ENCODE assay signal across 8 cellular contexts in genomic region chr1:23343246-23344110, GRCh38. TPM values are rescaled to one million over a fixed set of nuclear protein-coding genes. Genes with fewer than 3 reads are reported as not detected.
DNase-seq lines count a peak whose midpoint lies in the region; ATAC-seq, FAIRE-seq and TF ChIP-seq lines count a peak whose summit lies in the region.

No MANE protein-coding gene starts in this region.

- H3K36me3 ChIP-seq in effector memory CD4-positive, alpha-beta T cell (ENCODE audit: control insufficient read depth, insufficient read depth, low read length) = no peaks in the 10 kb centered on the region

- H3K9me3 Mint-ChIP-seq in mesothelial cell of epicardium = no peaks in the 10 kb centered on the region

- DNase-seq in Daoy (ENCODE audit: low read depth) (peak; percentile 81), M059J (ENCODE audit: low read depth) (peak; percentile 87), mesothelial cell of epicardium (ENCODE audit: low spot score in 2 of 2, unreplicated experiment in 2 of 2) (peak in 1 of 2 experiments; percentile 59), frontal cortex (ENCODE audit: low spot score in 2 of 2) (no peak)
- DNase-seq in activated CD4-positive, alpha-beta T cell treated with anti-CD3 and anti-CD28 coated beads, Interleukin-2, amount 50 U/mL, for 1 hour = peak; percentile 8
- peak in 1 of 3 donors; percentile 5 for DNase-seq in effector memory CD4-positive, alpha-beta T cell
- peak; percentile 23 for DNase-seq in stimulated activated CD8-positive, alpha-beta memory T cell treated with anti-CD3 and anti-CD28 coated beads, Interleukin-7, amount 100 ng/mL, for 24 hours (ENCODE audit: low read depth)

- ATAC-seq in GM21717 (IDR thresholded peaks at IDR 0.05; ENCODE audit: unreplicated experiment) = peak; percentile 14

- no peaks in the 10 kb centered on the region for H3K9me3 ChIP-seq in effector memory CD4-positive, alpha-beta T cell (ENCODE audit: control insufficient read depth, low read length)

- H3K36me3 Mint-ChIP-seq in mesothelial cell of epicardium = no peaks in the 10 kb centered on the region

- H3K27ac ChIP-seq in effector memory CD4-positive, alpha-beta T cell (ENCODE audit: insufficient read depth, low read length, poor library complexity, severe bottlenecking) = peak overlapping the region; percentile 90

- peak overlapping the region; percentile 86 for H3K27ac Mint-ChIP-seq in mesothelial cell of epicardium

- peaks cover 47% of the 10 kb centered on the region for H3K4me1 Mint-ChIP-seq in mesothelial cell of epicardium

- no peak for FAIRE-seq in frontal cortex (lab: Jason Lieb, UNC)

- H3K27me3 Mint-ChIP-seq in mesothelial cell of epicardium (ENCODE audit: low read depth) = no peaks in the 10 kb centered on the region

- peak overlapping the region; percentile 95 for H3K4me3 ChIP-seq in effector memory CD4-positive, alpha-beta T cell (ENCODE audit: insufficient read depth, low read depth, low read length, poor library complexity, severe bottlenecking)

- H3K4me3 Mint-ChIP-seq in mesothelial cell of epicardium = peak overlapping the region; percentile 82

- TF ChIP-seq CTCF in mesothelial cell of epicardium (IDR thresholded peaks at IDR 0.05; ENCODE audit: unreplicated experiment) = no peak

- H3K4me1 ChIP-seq in effector memory CD4-positive, alpha-beta T cell (ENCODE audit: control insufficient read depth, insufficient read depth, low read length, poor library complexity, severe bottlenecking) = peaks cover 25% of the 10 kb centered on the region

- no peaks in the 10 kb centered on the region for H3K27me3 ChIP-seq in effector memory CD4-positive, alpha-beta T cell (replicated peaks; ENCODE audit: control insufficient read depth, insufficient read depth, low read length, poor library complexity, severe bottlenecking)

RNA-seq across cellular contexts. Expression of gene HNRNPR, which starts 0.6 kb away (rescaled TPM):
- 196 and 221 TPM in 2 replicates for total RNA-seq in Daoy (2014; rRNA removed; shearing (Covaris generic))
- 114 and 166 TPM in 2 replicates for total RNA-seq in M059J (2014; rRNA removed; shearing (Covaris generic))
- total RNA-seq in mesothelial cell of epicardium = 199 to 205 TPM (median 203 TPM) in 3 replicates
- total RNA-seq in frontal cortex = 159 TPM

RNA-seq across cellular contexts. Expression of gene ZNF436, which starts 26.2 kb away (rescaled TPM):
- 9.4 and 12.9 TPM in 2 replicates for total RNA-seq in Daoy (2014; rRNA removed; shearing (Covaris generic))
- total RNA-seq in M059J (2014; rRNA removed; shearing (Covaris generic)) = 18.3 and 18.6 TPM in 2 replicates
- 33.7 to 35.7 TPM (median 34.6 TPM) in 3 replicates for total RNA-seq in mesothelial cell of epicardium
- total RNA-seq in frontal cortex = 111 TPM

Comparison
In these comparisons a context has a peak if more than half of its experiments do, and no peak if none do; other contexts are left out.
1. DNase-seq: peak in Daoy (single experiment), M059J (single experiment), activated CD4-positive, alpha-beta T cell treated with anti-CD3 and anti-CD28 coated beads, Interleukin-2, amount 50 U/mL, for 1 hour (single experiment) and stimulated activated CD8-positive, alpha-beta memory T cell treated with anti-CD3 and anti-CD28 coated beads, Interleukin-7, amount 100 ng/mL, for 24 hours (single experiment); none in frontal cortex (0 of 2).